In genomic region chr3:194718069-194718468, GRCh38 we compare ENCODE assay signal across 23 cellular contexts.
"Had no signal": no experiment of that assay in that cellular context is flagged by ENCODE, and none has a peak within 500 bp of the region (broad histone marks: within the 10 kb centered on the region; RNA-seq: fewer than 3 reads in every experiment).

No MANE protein-coding gene starts in this region.

- H3K4me2 ChIP-seq: smooth muscle cell had no signal

- H3K27ac Mint-ChIP-seq: progenitor cell of endocrine pancreas had no signal

- DNase-seq: dermis blood vessel endothelial cell; effector memory CD4-positive, alpha-beta T cell; erythroblast; head of caudate nucleus; left cardiac atrium; left lung; natural killer cell; stimulated activated CD4-positive, alpha-beta T cell treated with anti-CD3 and anti-CD28 coated beads, Interleukin-12 subunit alpha, Interleukin-12 subunit beta, amount 100 ng/mL, for 4 hours; stimulated activated CD4-positive, alpha-beta T cell treated with anti-CD3 and anti-CD28 coated beads, Interleukin-1b, Interleukin-23, amount 100 ng/mL, for 48 hours; stimulated activated CD4-positive, alpha-beta T cell treated with anti-CD3 and anti-CD28 coated beads, Interleukin-4, amount 100 ng/mL, for 1 hour; stimulated activated CD8-positive, alpha-beta memory T cell treated with anti-CD3 and anti-CD28 coated beads, Interleukin-4, amount 100 ng/mL, for 48 hours; stimulated activated naive CD4-positive, alpha-beta T cell treated with Interleukin-2 at 50 U/mL for 16 hours; stomach; thyroid gland; trophoblast cell had no signal

- H3K4me3 Mint-ChIP-seq: natural killer cell had no signal

- H3K36me3 ChIP-seq: left lung, neutrophil, right atrium auricular region, stomach, thyroid gland, vagina had no signal

- H3K79me2 ChIP-seq: parathyroid adenoma had no signal

- H2AFZ ChIP-seq: parathyroid adenoma had no signal

- H3K9ac ChIP-seq: parathyroid adenoma had no signal

- H3K27ac ChIP-seq: coronary artery, left lung, neutrophil, parathyroid adenoma, right atrium auricular region, stomach, thyroid gland, vagina had no signal

- H3K9me3 Mint-ChIP-seq: natural killer cell had no signal

- H3K36me3 Mint-ChIP-seq: natural killer cell had no signal

- H3K9me3 ChIP-seq: left lung, neutrophil, right atrium auricular region, stomach, thyroid gland, vagina had no signal

- H3K4me3 ChIP-seq: coronary artery, left lung, right atrium auricular region, smooth muscle cell, stomach, thyroid gland, vagina had no signal

- H3K4me1 ChIP-seq: left lung, parathyroid adenoma, right atrium auricular region, vagina had no signal

- H3K27me3 ChIP-seq: left lung, neutrophil, right atrium auricular region, stomach, thyroid gland, vagina had no signal

- ATAC-seq: left cardiac atrium, left lung, natural killer cell, sciatic nerve had no signal
